In genomic region chr11:32574446-32574845, GRCh38 we compare ENCODE assay signal across 2 cellular contexts.
TF ChIP-seq lines count a peak whose summit lies in the region.

No MANE protein-coding gene starts in this region.

TF ChIP-seq in GM23338, 12 proteins besides CTCF, POLR2A, EP300 and RAD21:
- TF ChIP-seq ZNF331 (CRISPR knock-in tag; IDR thresholded peaks at IDR 0.05; ENCODE audit: low read depth): no peak
- TF ChIP-seq CREB1 (CRISPR knock-in tag; IDR thresholded peaks at IDR 0.05; ENCODE audit: low read depth): no peak

TF ChIP-seq in K562, 482 proteins besides CTCF, POLR2A, EP300 and RAD21:
- no peak for TF ChIP-seq MLX (CRISPR knock-in tag; conservative IDR thresholded peaks at IDR 0.05)
- no peak for TF ChIP-seq MEIS2 (IDR thresholded peaks at IDR 0.05; ENCODE audit: partially characterized antibody)
- TF ChIP-seq CREBBP (IDR thresholded peaks at IDR 0.05; ENCODE audit: low read depth, low read length): no peak
- 0 out of 2 replicates have a peak, but pooled peaks have one; percentile 28 for TF ChIP-seq MGA (IDR thresholded peaks at IDR 0.05)
- TF ChIP-seq L3MBTL2 (IDR thresholded peaks at IDR 0.05): peak; percentile 18; the same call in 1 of the 2 replicates
- TF ChIP-seq CBFA2T3 (IDR thresholded peaks at IDR 0.05): peak; percentile 28; the same call in 1 of the 2 replicates
- no peak for TF ChIP-seq NFIX (CRISPR knock-in tag; IDR thresholded peaks at IDR 0.05; ENCODE audit: low read depth)
- TF ChIP-seq LEF1 (IDR thresholded peaks at IDR 0.05): no peak
- TF ChIP-seq ZNF175 (CRISPR knock-in tag; IDR thresholded peaks at IDR 0.05; ENCODE audit: low read depth): no peak
- TF ChIP-seq NCOA6 (IDR thresholded peaks at IDR 0.05): no peak
- TF ChIP-seq FIP1L1 (IDR thresholded peaks at IDR 0.05; ENCODE audit: low read depth, low read length, poor library complexity, severe bottlenecking): no peak
- TF ChIP-seq SMARCA4 (IDR thresholded peaks at IDR 0.05): no peak
- no peak for TF ChIP-seq PTTG1 (tag; IDR thresholded peaks at IDR 0.05; ENCODE audit: low read depth)
- TF ChIP-seq ZNF699 (CRISPR knock-in tag; IDR thresholded peaks at IDR 0.05; ENCODE audit: insufficient replicate concordance): no peak
- no peak for TF ChIP-seq ZBTB17 (CRISPR knock-in tag; IDR thresholded peaks at IDR 0.05)
- TF ChIP-seq MYBL2 (IDR thresholded peaks at IDR 0.05; ENCODE audit: low read depth): no peak
- TF ChIP-seq MYBL2 (CRISPR knock-in tag; IDR thresholded peaks at IDR 0.05; ENCODE audit: borderline replicate concordance): no peak
- TF ChIP-seq TSHZ1 (CRISPR knock-in tag; IDR thresholded peaks at IDR 0.05): no peak
- no peak for TF ChIP-seq SMAD1 (IDR thresholded peaks at IDR 0.05; ENCODE audit: low read depth, low read length, partially characterized antibody)
- TF ChIP-seq MCM5 (IDR thresholded peaks at IDR 0.05; ENCODE audit: low read depth): no peak
- TF ChIP-seq THAP7 (CRISPR knock-in tag; IDR thresholded peaks at IDR 0.05): no peak
- TF ChIP-seq TCF7L2 (IDR thresholded peaks at IDR 0.05; ENCODE audit: low read depth, low read length): no peak
- no peak for TF ChIP-seq THRB (CRISPR knock-in tag; conservative IDR thresholded peaks at IDR 0.05)
